In genomic region chr10:91409869-91410637, GRCh38 we compare ENCODE assay signal across 8 cellular contexts. TPM values are rescaled to one million over a fixed set of nuclear protein-coding genes. Genes with fewer than 3 reads are reported as not detected.
A peak's percentile ranks its signal among the peaks of the same experiment; 100 is the strongest.
DNase-seq lines count a peak whose midpoint lies in the region; ATAC-seq and TF ChIP-seq lines count a peak whose summit lies in the region.

TSS of gene HECTD2 (plus strand) at chr10:91410344. CDS start at chr10:91410439, 95 bp downstream.

- H2AFZ ChIP-seq in mammary epithelial cell (ENCODE audit: low read depth, low read length) = peak within 1 kb of the TSS; percentile 97

- intact Hi-C loops in mammary epithelial cell (cut with micrococcal nuclease) = loop anchor here (1.0 to 10.0 kb wide), 3 partner anchors 112 to 505 kb away; no protein-coding TSS in a partner anchor

- dilution Hi-C loops in mammary epithelial cell (cut with HindIII; ENCODE audit: low sequenced_read_pairs) = no loop called here

- peaks cover 32% of the 10 kb centered on the region for H3K79me2 ChIP-seq in mammary epithelial cell (ENCODE audit: insufficient read depth, low read length)

- H3K9ac ChIP-seq in mammary epithelial cell (ENCODE audit: insufficient read depth, low read length) = peak within 1 kb of the TSS; percentile 75

- CTCF ChIA-PET in mammary epithelial cell (lab: Charles Lee; ENCODE audit: low non-redundant PET) = no interaction called here

- no TSS peak for BruUV-seq in mammary epithelial cell (replicated peaks; lab: Mats Ljungman, UMichigan)

- no peaks in the 10 kb centered on the region for H3K27me3 ChIP-seq in WERI-Rb-1 (ENCODE audit: insufficient read depth, low read depth, severe bottlenecking)
- H3K27me3 ChIP-seq in mammary epithelial cell (ENCODE audit: insufficient read depth, low read length) = no peaks in the 10 kb centered on the region

- H3K4me2 ChIP-seq in mammary epithelial cell (ENCODE audit: insufficient read depth, low read depth, low read length) = peak within 1 kb of the TSS; percentile 92

- H3K4me1 ChIP-seq in mammary epithelial cell (ENCODE audit: insufficient read depth, low read length) = peaks cover 21% of the 10 kb centered on the region

- TF ChIP-seq CTCF in WERI-Rb-1 (IDR thresholded peaks at IDR 0.05; ENCODE audit: low read depth, low read length) (peak; percentile 44), mammary epithelial cell (conservative IDR thresholded peaks at IDR 0.05 in 1 of 2, IDR thresholded peaks at IDR 0.05 in 1 of 2; ENCODE audit: extremely low read depth in 1 of 2, insufficient read depth in 1 of 2, low read depth in 1 of 2, low read length in 2 of 2) (peak in 1 of 2 donors; percentile 21)

- peak within 1 kb of the TSS; percentile 98 for H3K4me3 ChIP-seq in WERI-Rb-1 (ENCODE audit: low read depth, low read length)
- peak within 1 kb of the TSS; percentile 53 to 81 (median 76) for H3K4me3 ChIP-seq in mammary epithelial cell (replicated peaks in 1 of 3; ENCODE audit: insufficient read depth in 1 of 3, low read depth in 2 of 3, low read length in 3 of 3)

- H3K36me3 ChIP-seq in WERI-Rb-1 = peaks cover 9% of the 10 kb centered on the region
- H3K36me3 ChIP-seq in mammary epithelial cell (ENCODE audit: insufficient read depth, low read length) = no peaks in the 10 kb centered on the region

- H3K27ac ChIP-seq in WERI-Rb-1 (peak within 1 kb of the TSS; percentile 100), mammary epithelial cell (ENCODE audit: insufficient read depth, low read depth, low read length) (peak within 1 kb of the TSS; percentile 84)

- H3K9me3 ChIP-seq in WERI-Rb-1 (ENCODE audit: severe bottlenecking) = no peaks in the 10 kb centered on the region
- no peaks in the 10 kb centered on the region for H3K9me3 ChIP-seq in mammary epithelial cell (replicated peaks; ENCODE audit: insufficient read depth, low read length)

- 10% methylated on average over 2 of the region's 111 CpGs for WGBS in mammary epithelial cell (ENCODE audit: low coverage, missing lambda C conversion rate)

- in situ Hi-C loops in mammary epithelial cell (cut with MboI; ENCODE audit: low sequenced_read_pairs in 2 of 2) = no loop called here

- peak; percentile 94 for ATAC-seq in HG02642 (IDR thresholded peaks at IDR 0.05; ENCODE audit: poor library complexity, unreplicated experiment)

- H4K20me1 ChIP-seq in mammary epithelial cell (ENCODE audit: insufficient read depth, low read length) = no peaks in the 10 kb centered on the region

- DNase-seq in NCI-H2107 (lab: John Stamatoyannopoulos, UW) (peak; percentile 38), NCI-H2107 treated with DMSO at 0.1 percent for 48 hours (lab: John Stamatoyannopoulos, UW; ENCODE audit: unreplicated experiment) (no peak), NCI-H1092 treated with DMSO at 0.1 percent for 48 hours (lab: John Stamatoyannopoulos, UW) (peak; percentile 58), WERI-Rb-1 (peak; percentile 79), mammary epithelial cell (peak; percentile 74), islet precursor cell (peak; percentile 90)
- DNase-seq in stimulated activated CD4-positive, alpha-beta T cell treated with anti-CD3 and anti-CD28 coated beads, Interleukin-12 subunit alpha, Interleukin-12 subunit beta, amount 100 ng/mL, for 4 hours = peak; percentile 82

RNA-seq across cellular contexts. Expression of gene HECTD2, which starts in this region (rescaled TPM):
- 10 to 100 TPM in 1 of 2 donors, 1 to 10 TPM in 1; 10.0 TPM for total RNA-seq in mammary epithelial cell
- polyA plus RNA-seq in mammary epithelial cell = 1.7 TPM
- polyA minus RNA-seq in mammary epithelial cell = 11.0 TPM
